Comparison of ENCODE assay signal across 24 cellular contexts in genomic region chr4:65983062-65983461, GRCh38.
DNase-seq lines count a peak whose midpoint lies in the region; ATAC-seq and TF ChIP-seq lines count a peak whose summit lies in the region.
"Had no signal": no experiment of that assay in that cellular context is flagged by ENCODE, and none has a peak within 500 bp of the region (broad histone marks: within the 10 kb centered on the region; RNA-seq: fewer than 3 reads in every experiment).

No MANE protein-coding gene starts in this region.

- H3K27ac ChIP-seq in ACC112 (ENCODE audit: low read depth, low read length) (no peak overlapping the region), osteoblast (ENCODE audit: low read depth, low read length) (peak overlapping the region; percentile 51), PC-9 (no peak overlapping the region)
- H3K27ac ChIP-seq: HL-60 had no signal

- H3K9me3 ChIP-seq in osteoblast (ENCODE audit: low read depth, low read length): no peaks in the 10 kb centered on the region
- H3K9me3 ChIP-seq in PC-9 (ENCODE audit: insufficient read depth, low read depth): no peaks in the 10 kb centered on the region
- H3K9me3 ChIP-seq: BE2C had no signal

- CTCF ChIA-PET in PC-9 (lab: Charles Lee): no interaction called here

- no peaks in the 10 kb centered on the region for H3K9me3 Mint-ChIP-seq in endothelial cell (ENCODE audit: unreplicated experiment)

- no peaks in the 10 kb centered on the region for H3K27me3 Mint-ChIP-seq in endothelial cell (ENCODE audit: unreplicated experiment)
- H3K27me3 Mint-ChIP-seq: CD4-positive, CD25-positive, alpha-beta regulatory T cell had no signal

- no peak for TF ChIP-seq CTCF in astrocyte of the spinal cord (IDR thresholded peaks at IDR 0.05; ENCODE audit: low read depth, low read length)
- TF ChIP-seq CTCF in osteoblast (IDR thresholded peaks at IDR 0.05; ENCODE audit: extremely low read depth, low read depth, low read length): no peak
- no peak for TF ChIP-seq CTCF in PC-9 (conservative IDR thresholded peaks at IDR 0.05)
- TF ChIP-seq CTCF in endothelial cell (IDR thresholded peaks at IDR 0.05; ENCODE audit: unreplicated experiment): no peak

- H2AFZ ChIP-seq in ACC112 (ENCODE audit: low read length, unreplicated experiment) (peak overlapping the region; percentile 29), osteoblast (ENCODE audit: low read length) (peak overlapping the region; percentile 35), PC-9 (no peak overlapping the region)

- POLR2A ChIA-PET in PC-9 (lab: Charles Lee; ENCODE audit: unreplicated experiment): no interaction called here

- H4K20me1 ChIP-seq in osteoblast (ENCODE audit: insufficient read depth, low read length): no peaks in the 10 kb centered on the region
- H4K20me1 ChIP-seq in PC-9 (ENCODE audit: insufficient read depth): no peaks in the 10 kb centered on the region

- no peak overlapping the region for H3K4me3 ChIP-seq in ACC112 (ENCODE audit: low read depth, low read length)
- no peak overlapping the region for H3K4me3 ChIP-seq in astrocyte of the spinal cord (ENCODE audit: low read depth, low read length)
- H3K4me3 ChIP-seq in osteoblast (ENCODE audit: insufficient read depth, low read length): no peak overlapping the region
- H3K4me3 ChIP-seq in PC-9: no peak overlapping the region

- H3K79me2 ChIP-seq in ACC112 (ENCODE audit: control insufficient read depth, insufficient read depth, low read length, unreplicated experiment) (no peaks in the 10 kb centered on the region), osteoblast (ENCODE audit: insufficient read depth, low read length) (no peaks in the 10 kb centered on the region), PC-9 (ENCODE audit: low read depth) (no peaks in the 10 kb centered on the region)

- no peaks in the 10 kb centered on the region for H3F3A ChIP-seq in PC-9 (ENCODE audit: insufficient read depth, low read depth)

- no peaks in the 10 kb centered on the region for H3K27me3 ChIP-seq in ACC112 (ENCODE audit: insufficient read depth, low read length)
- H3K27me3 ChIP-seq in osteoblast (ENCODE audit: insufficient read depth, low read length): no peaks in the 10 kb centered on the region
- no peaks in the 10 kb centered on the region for H3K27me3 ChIP-seq in PC-9 (ENCODE audit: insufficient read depth, low read depth)
- H3K27me3 ChIP-seq: BE2C had no signal

- no peaks in the 10 kb centered on the region for H3K9me2 ChIP-seq in PC-9 (ENCODE audit: insufficient read depth)

- H3K36me3 ChIP-seq in ACC112 (ENCODE audit: insufficient read depth, low read length) (no peaks in the 10 kb centered on the region), osteoblast (ENCODE audit: insufficient read depth, low read length) (no peaks in the 10 kb centered on the region), PC-9 (ENCODE audit: low read depth) (no peaks in the 10 kb centered on the region)
- H3K36me3 ChIP-seq: BE2C had no signal

- H3K4me1 ChIP-seq in ACC112 (ENCODE audit: control insufficient read depth, insufficient read depth, low read length, unreplicated experiment) (no peaks in the 10 kb centered on the region), osteoblast (ENCODE audit: insufficient read depth, low read length) (no peaks in the 10 kb centered on the region), PC-9 (replicated peaks; ENCODE audit: insufficient read depth) (no peaks in the 10 kb centered on the region)
- H3K4me1 ChIP-seq: BE2C had no signal

- no peak for ATAC-seq in GM18907 (IDR thresholded peaks at IDR 0.05; ENCODE audit: unreplicated experiment)

- DNase-seq in astrocyte of the spinal cord (ENCODE audit: low read depth, low spot score) (peak; percentile 64), fibroblast of peridontal ligament (ENCODE audit: extremely low read depth) (peak; percentile 93), osteoblast (ENCODE audit: insufficient read length, low spot score, missing footprints) (peak; percentile 75), PC-9 (no peak), endothelial cell (ENCODE audit: low spot score) (no peak)
- DNase-seq in activated CD4-positive, alpha-beta T cell treated with anti-CD3 and anti-CD28 coated beads for 48 hours: no peak
- DNase-seq: 8988T; BE2C; CD4-positive, CD25-positive, alpha-beta regulatory T cell; COR-L47; DMS 273 treated with DMSO at 0.1 percent for 48 hours; DND-41; H7; HFFc6; IMR-90; NCI-H146; NCI-H2081; NCI-H2171 treated with DMSO at 0.1 percent for 48 hours; NCI-H446; NCI-H526 treated with DMSO at 0.1 percent for 48 hours; NK-92 treated with Interleukin-12 subunit alpha and Interleukin-12 subunit beta, amount 100 ng/mL, for 24 hours had no signal

- no peak overlapping the region for H3K4me3 Mint-ChIP-seq in endothelial cell (ENCODE audit: unreplicated experiment)
- H3K4me3 Mint-ChIP-seq: CD4-positive, CD25-positive, alpha-beta regulatory T cell; HFFc6 had no signal

- H3K27ac Mint-ChIP-seq in endothelial cell (ENCODE audit: unreplicated experiment): no peak overlapping the region
- H3K27ac Mint-ChIP-seq: CD4-positive, CD25-positive, alpha-beta regulatory T cell; HFFc6 had no signal

- peak overlapping the region; percentile 23 for H3K4me2 ChIP-seq in osteoblast (ENCODE audit: insufficient read depth, low read length)
- H3K4me2 ChIP-seq in PC-9: no peak overlapping the region

- H3K36me3 Mint-ChIP-seq in endothelial cell (ENCODE audit: low read depth, unreplicated experiment): no peaks in the 10 kb centered on the region
- H3K36me3 Mint-ChIP-seq: CD4-positive, CD25-positive, alpha-beta regulatory T cell had no signal

- in situ Hi-C loops in astrocyte of the spinal cord (cut with HindIII; ENCODE audit: low sequenced_read_pairs): no loop called here

- intact Hi-C loops in PC-9 (cut with micrococcal nuclease; ENCODE audit: unreplicated experiment): no loop called here

- H3K4me1 Mint-ChIP-seq in endothelial cell (ENCODE audit: unreplicated experiment): no peaks in the 10 kb centered on the region
- H3K4me1 Mint-ChIP-seq: CD4-positive, CD25-positive, alpha-beta regulatory T cell had no signal

- no TSS peak for BruUV-seq in PC-9 (replicated peaks; lab: Mats Ljungman, UMichigan)

Comparison
In these comparisons a context has a peak if more than half of its experiments do, and no peak if none do; other contexts are left out.
1. DNase-seq: peak in astrocyte of the spinal cord (single experiment), fibroblast of peridontal ligament (single experiment) and osteoblast (single experiment); none in activated CD4-positive, alpha-beta T cell treated with anti-CD3 and anti-CD28 coated beads for 48 hours (single experiment), PC-9 (0 of 2) and endothelial cell (single experiment).